Comparison of ENCODE assay signal across 8 cellular contexts in the genomic region with DNA sequence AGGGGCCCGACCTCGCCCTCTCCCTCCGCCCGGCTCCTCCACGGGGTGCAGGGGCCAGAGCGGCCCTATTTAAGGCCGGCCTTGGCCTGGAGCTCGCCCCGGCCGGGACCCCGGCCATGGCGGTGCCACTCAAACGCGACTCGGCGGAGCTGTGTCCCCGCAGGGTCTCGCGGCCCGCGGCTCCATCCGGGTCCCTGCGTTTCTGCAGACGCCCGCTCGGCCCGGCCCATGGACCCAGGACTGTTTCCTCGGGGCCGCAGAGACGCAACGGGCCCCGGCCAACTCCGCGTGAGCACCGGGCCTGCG. TPM values are rescaled to one million over a fixed set of nuclear protein-coding genes. Genes with fewer than 3 reads are reported as not detected.
DNase-seq lines count a peak whose midpoint lies in the region; ATAC-seq and TF ChIP-seq lines count a peak whose summit lies in the region.

No MANE protein-coding gene starts in this region.

- no peaks in the 10 kb centered on the region for H3K9me3 ChIP-seq in spleen

- peaks cover 25% of the 10 kb centered on the region for H3K4me1 Mint-ChIP-seq in activated T-cell treated with anti-CD3 and anti-CD28 coated beads, Interleukin-2, amount 50 U/mL, for 4 hours (ENCODE audit: low read depth)
- H3K4me1 Mint-ChIP-seq in T-cell (peaks cover 20 to 34% (median 32%) of the 10 kb centered on the region in 3 donors), glutamatergic neuron (ENCODE audit: low read depth, unreplicated experiment) (no peaks in the 10 kb centered on the region)

- H3K27ac Mint-ChIP-seq in T-cell, result no peak overlapping the region
- H3K27ac Mint-ChIP-seq in glutamatergic neuron (ENCODE audit: unreplicated experiment), result no peak overlapping the region

- intact Hi-C loops in spleen (cut with DNase I; ENCODE audit: low total_unique reads), result no loop called here

- DNase-seq in activated T-cell treated with anti-CD3 and anti-CD28 coated beads, Interleukin-2, amount 50 U/mL, for 4 hours, result no peak
- DNase-seq in activated T-cell treated with anti-CD3 and anti-CD28 coated beads, Interleukin-2, amount 50 U/mL, for 1 hour, result no peak
- DNase-seq in T-cell (no peak), glutamatergic neuron (peak; percentile 74), spleen (no peak), NCI-H128 (lab: John Stamatoyannopoulos, UW; ENCODE audit: unreplicated experiment) (no peak)
- no peak for DNase-seq in stimulated activated CD4-positive, alpha-beta T cell treated with anti-CD3 and anti-CD28 coated beads, Interleukin-4, amount 100 ng/mL, for 1 hour
- DNase-seq in stimulated activated CD8-positive, alpha-beta memory T cell treated with anti-CD3 and anti-CD28 coated beads, Interleukin-4, amount 100 ng/mL, for 48 hours, result no peak

- peak overlapping the region; percentile 89 to 98 (median 95) for H3K27ac ChIP-seq in spleen

- H3K9me3 Mint-ChIP-seq in activated T-cell treated with anti-CD3 and anti-CD28 coated beads, Interleukin-2, amount 50 U/mL, for 4 hours, result no peaks in the 10 kb centered on the region
- H3K9me3 Mint-ChIP-seq in T-cell (no peaks in the 10 kb centered on the region), glutamatergic neuron (ENCODE audit: unreplicated experiment) (no peaks in the 10 kb centered on the region)

- CTCF ChIA-PET in T-cell (lab: Charles Lee), result no interaction called here

- H3K27me3 Mint-ChIP-seq in activated T-cell treated with anti-CD3 and anti-CD28 coated beads, Interleukin-2, amount 50 U/mL, for 4 hours (ENCODE audit: low read depth), result no peaks in the 10 kb centered on the region
- no peaks in the 10 kb centered on the region for H3K27me3 Mint-ChIP-seq in T-cell
- H3K27me3 Mint-ChIP-seq in glutamatergic neuron (ENCODE audit: unreplicated experiment), result peaks cover 2% of the 10 kb centered on the region

- no peak for TF ChIP-seq POLR2A in spleen (IDR thresholded peaks at IDR 0.05)

- peaks cover 21 to 72% (median 45%) of the 10 kb centered on the region in 6 donors for H3K4me1 ChIP-seq in spleen

- 0 to 1% (median 1%) methylated on average over 14 to 36 of the region's 36 CpGs; no CpG with 5 or more reads in 1 of the 5 donors for WGBS in spleen, 5 donors

- no peak for ATAC-seq in activated T-cell treated with anti-CD3 and anti-CD28 coated beads, Interleukin-2, amount 50 U/mL, for 4 hours
- ATAC-seq in T-cell (replicated peaks in 1 of 4), result no peak

- TF ChIP-seq CTCF in glutamatergic neuron (IDR thresholded peaks at IDR 0.05; ENCODE audit: partially characterized antibody, unreplicated experiment), result no peak
- peak in 2 of 11 experiments; percentile 17 to 46 for TF ChIP-seq CTCF in spleen (IDR thresholded peaks at IDR 0.05 in 8 of 11, conservative IDR thresholded peaks at IDR 0.05 in 3 of 11)

- peaks cover 0 to 32% (median 24%) of the 10 kb centered on the region in 6 donors for H3K36me3 ChIP-seq in spleen

- POLR2A ChIA-PET in T-cell (lab: Charles Lee), result no interaction called here

- H3K36me3 Mint-ChIP-seq in activated T-cell treated with anti-CD3 and anti-CD28 coated beads, Interleukin-2, amount 50 U/mL, for 4 hours (ENCODE audit: insufficient read depth), result no peaks in the 10 kb centered on the region
- H3K36me3 Mint-ChIP-seq in T-cell, result no peaks in the 10 kb centered on the region
- no peaks in the 10 kb centered on the region for H3K36me3 Mint-ChIP-seq in glutamatergic neuron (ENCODE audit: unreplicated experiment)

- peak overlapping the region; percentile 62 to 97 (median 92) for H3K4me3 ChIP-seq in spleen

- H3K4me3 Mint-ChIP-seq in activated T-cell treated with anti-CD3 and anti-CD28 coated beads, Interleukin-2, amount 50 U/mL, for 4 hours, result peak overlapping the region; percentile 82
- H3K4me3 Mint-ChIP-seq in T-cell, result peak overlapping the region; percentile 67 to 82 (median 67)
- no peak overlapping the region for H3K4me3 Mint-ChIP-seq in glutamatergic neuron (ENCODE audit: unreplicated experiment)

- no peaks in the 10 kb centered on the region for H3K27me3 ChIP-seq in spleen (replicated peaks in 1 of 7)

RNA-seq across cellular contexts. Expression of gene TMEM250, which starts 0.7 kb away (rescaled TPM):
- 10 to 100 TPM; 46.3 to 47.4 (median 46.5) TPM for total RNA-seq in activated T-cell treated with anti-CD3 and anti-CD28 coated beads, Interleukin-2, amount 50 U/mL, for 4 hours
- 10 to 100 TPM; 21.0 to 77.9 (median 63.0) TPM for total RNA-seq in T-cell
- 16.0 TPM for total RNA-seq in glutamatergic neuron (ENCODE audit: unreplicated experiment)
- 10 to 100 TPM; 23.3 to 31.3 (median 25.8) TPM for total RNA-seq in spleen
- 10 to 100 TPM; 10.7 to 28.9 (median 14.8) TPM for polyA plus RNA-seq in spleen

RNA-seq across cellular contexts. Expression of gene NACC2, which starts 22.9 kb away (rescaled TPM):
- total RNA-seq in activated T-cell treated with anti-CD3 and anti-CD28 coated beads, Interleukin-2, amount 50 U/mL, for 4 hours, result 1 to 10 TPM; 5.9 to 6.2 (median 6.0) TPM
- total RNA-seq in T-cell (10 to 100 TPM in 3 of 5 donors, 1 to 10 TPM in 2; 4.2 to 11.7 (median 11.3) TPM), glutamatergic neuron (ENCODE audit: unreplicated experiment) (3.9 TPM), spleen (10 to 100 TPM; 17.0 to 34.9 (median 26.5) TPM)
- 1 to 10 TPM; 2.1 to 7.9 (median 2.4) TPM for polyA plus RNA-seq in spleen
